In genomic region chr12:119718141-119718540, GRCh38 we compare ENCODE assay signal across 5 cellular contexts.
"Had no signal": no experiment of that assay in that cellular context is flagged by ENCODE, and none has a peak within 500 bp of the region (broad histone marks: within the 10 kb centered on the region; RNA-seq: fewer than 3 reads in every experiment).

No MANE protein-coding gene starts in this region.

- H3K4me3 ChIP-seq: GM23338 had no signal

- H3K27ac ChIP-seq: HL-60 had no signal

- ATAC-seq: GM23338, HepG2 had no signal

- H2AFZ ChIP-seq: GM23338 had no signal

- DNase-seq: H9, HCEC 1CT had no signal

- H3K4me2 ChIP-seq: GM23338 had no signal
